9 cellular contexts compared by ENCODE assay signal in genomic region chr17:76586741-76587487, GRCh38. TPM values are rescaled to one million over a fixed set of nuclear protein-coding genes. Genes with fewer than 3 reads are reported as not detected.
DNase-seq lines count a peak whose midpoint lies in the region; ATAC-seq and TF ChIP-seq lines count a peak whose summit lies in the region.
"Had no signal": no experiment of that assay in that cellular context is flagged by ENCODE, and none has a peak within 500 bp of the region (broad histone marks: within the 10 kb centered on the region; RNA-seq: fewer than 3 reads in every experiment).

No MANE protein-coding gene starts in this region.

- H3K36me3 Mint-ChIP-seq in MCF 10A (ENCODE audit: insufficient read depth, unreplicated experiment) (peaks cover 5% of the 10 kb centered on the region), neural crest cell (ENCODE audit: low read depth) (no peaks in the 10 kb centered on the region)

- no peak for TF ChIP-seq CTCF in MCF 10A (IDR thresholded peaks at IDR 0.05; ENCODE audit: unreplicated experiment)
- TF ChIP-seq CTCF in neural crest cell (conservative IDR thresholded peaks at IDR 0.05) = no peak

- H3K27ac Mint-ChIP-seq in MCF 10A (ENCODE audit: low read depth, unreplicated experiment) = no peak overlapping the region
- no peak overlapping the region for H3K27ac Mint-ChIP-seq in neural crest cell (ENCODE audit: unreplicated experiment)

- intact Hi-C loops in MCF 10A (cut with micrococcal nuclease) = loop anchor here (1.0 kb wide), 1 partner anchor 64 kb away; no protein-coding TSS in a partner anchor

- H3K27me3 Mint-ChIP-seq in MCF 10A (ENCODE audit: insufficient read depth, unreplicated experiment) (no peaks in the 10 kb centered on the region), neural crest cell (ENCODE audit: low read depth) (peaks cover 67% of the 10 kb centered on the region)

- no peaks in the 10 kb centered on the region for H3K9me3 Mint-ChIP-seq in MCF 10A (ENCODE audit: unreplicated experiment)
- no peaks in the 10 kb centered on the region for H3K9me3 Mint-ChIP-seq in neural crest cell

- BruUV-seq in MCF 10A (replicated peaks; lab: Mats Ljungman, UMichigan) = no TSS peak

- ATAC-seq in HG03139 (IDR thresholded peaks at IDR 0.05; ENCODE audit: unreplicated experiment) (no peak), GM21576 (IDR thresholded peaks at IDR 0.05; ENCODE audit: unreplicated experiment) (no peak)

- H3K4me1 Mint-ChIP-seq in MCF 10A (ENCODE audit: insufficient read depth, unreplicated experiment) (peaks cover 11% of the 10 kb centered on the region), neural crest cell (peaks cover 39% of the 10 kb centered on the region)

- CTCF ChIA-PET in MCF 10A (lab: Yijun Ruan, JAX) = interaction anchor here (0.6 to 2.5 kb wide), 12 partner anchors 9 to 94 kb away, joined by 3 to 14 read pairs (median 4); no protein-coding TSS in a partner anchor

- POLR2A ChIA-PET in MCF 10A (lab: Yijun Ruan, JAX) = interaction anchor here (1.4 to 8.0 kb wide), 5 partner anchors 10 to 85 kb away, joined by 6 to 171 read pairs (median 8); no protein-coding TSS in a partner anchor

- DNase-seq in DMS79 treated with DMSO at 0.1 percent for 48 hours (lab: John Stamatoyannopoulos, UW) = peak; percentile 70
- peak; percentile 90 for DNase-seq in NCI-H146 (lab: John Stamatoyannopoulos, UW)
- DNase-seq in MCF 10A (ENCODE audit: unreplicated experiment) = no peak
- DNase-seq in neural crest cell (ENCODE audit: low read depth, low spot score) = no peak
- no peak for DNase-seq in activated CD4-positive, alpha-beta T cell treated with anti-CD3 and anti-CD28 coated beads, Interleukin-2, amount 50 U/mL, for 1 hour
- DNase-seq: GF-D8 had no signal

- H3K4me3 Mint-ChIP-seq in MCF 10A (ENCODE audit: unreplicated experiment) = peak overlapping the region; percentile 55
- H3K4me3 Mint-ChIP-seq in neural crest cell = peak overlapping the region; percentile 78

RNA-seq across cellular contexts. Expression of gene ST6GALNAC2, which starts 1.3 kb away (rescaled TPM):
- total RNA-seq in MCF 10A (2022) (5.0 and 7.7 TPM in 2 replicates), neural crest cell (4.5 and 5.1 TPM in 2 replicates)

RNA-seq across cellular contexts. Expression of gene PRCD, which starts 47.1 kb away (rescaled TPM):
- total RNA-seq in MCF 10A (2022) (not detected in 2 replicates), neural crest cell (0.41 and 0.75 TPM in 2 replicates)

RNA-seq across cellular contexts. Expression of gene CYGB, which starts 49.4 kb away (rescaled TPM):
- total RNA-seq in MCF 10A (2022) = not detected in 2 replicates
- 8.6 and 8.7 TPM in 2 replicates for total RNA-seq in neural crest cell

RNA-seq across cellular contexts. Expression of gene ST6GALNAC1, which starts 56.6 kb away (rescaled TPM):
- not detected in 2 replicates for total RNA-seq in MCF 10A (2022)
- total RNA-seq in neural crest cell = not detected in 2 replicates
- total RNA-seq: M059J had no signal

Comparison
In these comparisons a context has a peak if more than half of its experiments do, and no peak if none do; other contexts are left out.
1. DNase-seq: peak in DMS79 treated with DMSO at 0.1 percent for 48 hours (single experiment) and NCI-H146 (single experiment); none in MCF 10A (single experiment), neural crest cell (single experiment) and activated CD4-positive, alpha-beta T cell treated with anti-CD3 and anti-CD28 coated beads, Interleukin-2, amount 50 U/mL, for 1 hour (single experiment).